Comparison of ENCODE assay signal across 10 cellular contexts in the genomic region with DNA sequence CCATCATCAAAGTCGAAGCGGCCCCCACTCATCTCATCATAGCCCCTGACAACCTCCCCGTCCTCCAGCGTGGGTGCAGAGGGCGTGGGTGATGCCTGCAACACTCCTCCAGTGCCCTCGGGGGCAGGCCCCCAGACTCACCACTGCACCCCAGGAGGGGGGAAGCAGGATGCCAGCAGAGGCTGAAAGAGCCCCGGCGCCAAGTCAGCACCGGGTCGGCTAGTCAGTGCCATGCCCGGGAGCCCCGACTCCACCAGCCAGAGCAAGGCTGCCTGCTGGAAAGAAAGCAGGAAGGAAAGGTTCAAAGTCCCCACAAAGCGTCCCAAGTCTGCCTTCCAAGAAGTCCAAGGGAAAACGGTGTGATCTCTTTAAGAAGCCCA. TPM values are rescaled to one million over a fixed set of nuclear protein-coding genes. Genes with fewer than 3 reads are reported as not detected.
DNase-seq lines count a peak whose midpoint lies in the region; ATAC-seq and TF ChIP-seq lines count a peak whose summit lies in the region.
"Had no signal": no experiment of that assay in that cellular context is flagged by ENCODE, and none has a peak within 500 bp of the region (broad histone marks: within the 10 kb centered on the region; RNA-seq: fewer than 3 reads in every experiment).

No MANE protein-coding gene starts in this region.

- ATAC-seq in activated T-cell treated with anti-CD3 and anti-CD28 coated beads, Interleukin-2, amount 50 U/mL, for 72 hours (replicated peaks in 1 of 2), result no peak
- ATAC-seq in naive B cell (ENCODE audit: low read depth in 2 of 2) (no peak), upper lobe of left lung (ENCODE audit: low FRiP score in 2 of 2) (no peak)

- H3K27me3 Mint-ChIP-seq in activated T-cell treated with anti-CD3 and anti-CD28 coated beads, Interleukin-2, amount 50 U/mL, for 72 hours (ENCODE audit: low read depth), result peaks cover 75% of the 10 kb centered on the region
- peaks cover 37 to 65% (median 60%) of the 10 kb centered on the region in 3 donors for H3K27me3 Mint-ChIP-seq in naive B cell

- no peak overlapping the region for H3K27ac Mint-ChIP-seq in activated T-cell treated with anti-CD3 and anti-CD28 coated beads, Interleukin-2, amount 50 U/mL, for 72 hours
- no peak overlapping the region for H3K27ac Mint-ChIP-seq in naive B cell
- H3K27ac Mint-ChIP-seq: activated CD4-positive, alpha-beta memory T cell treated with anti-CD3 and anti-CD28 coated beads, Interleukin-2, amount 10 ng/mL, durations not matched to agents 7 days and 5 days had no signal

- H3K4me1 ChIP-seq in esophagus (ENCODE audit: control insufficient read depth in 2 of 2, insufficient read depth in 2 of 2, low read length in 1 of 2) (peaks cover 0 to 3% of the 10 kb centered on the region in 2 donors), upper lobe of left lung (peaks cover 12 to 19% (median 16%) of the 10 kb centered on the region in 4 donors)

- no peaks in the 10 kb centered on the region for H3K9me3 ChIP-seq in esophagus (ENCODE audit: control insufficient read depth in 2 of 2, insufficient read depth in 1 of 2, low read depth in 1 of 2, low read length in 1 of 2)
- no peaks in the 10 kb centered on the region for H3K9me3 ChIP-seq in upper lobe of left lung

- no peak for TF ChIP-seq POLR2A in upper lobe of left lung (IDR thresholded peaks at IDR 0.05)

- H3K36me3 ChIP-seq in esophagus (ENCODE audit: control insufficient read depth in 2 of 2, insufficient read depth in 2 of 2, low read length in 1 of 2), result no peaks in the 10 kb centered on the region
- H3K36me3 ChIP-seq in upper lobe of left lung, result no peaks in the 10 kb centered on the region

- TF ChIP-seq CTCF in upper lobe of left lung (IDR thresholded peaks at IDR 0.05), result no peak

- H3K4me3 Mint-ChIP-seq in activated T-cell treated with anti-CD3 and anti-CD28 coated beads, Interleukin-2, amount 50 U/mL, for 72 hours, result peak overlapping the region; percentile 24 to 50
- peak overlapping the region in 7 of 8 donors; percentile 57 to 85 (median 79) for H3K4me3 Mint-ChIP-seq in naive B cell
- H3K4me3 Mint-ChIP-seq: activated CD4-positive, alpha-beta memory T cell treated with anti-CD3 and anti-CD28 coated beads, Interleukin-2, amount 10 ng/mL, durations not matched to agents 7 days and 5 days had no signal

- no peak for DNase-seq in activated T-cell treated with anti-CD3 and anti-CD28 coated beads, Interleukin-2, amount 50 U/mL, for 72 hours
- DNase-seq in activated T-cell treated with anti-CD3 and anti-CD28 coated beads for 4 hours, result no peak
- DNase-seq in naive B cell, result no peak
- DNase-seq in upper lobe of left lung, result peak in 1 of 2 donors; percentile 51
- DNase-seq in germinal center (ENCODE audit: low spot score), result no peak
- DNase-seq in DMS153 (lab: John Stamatoyannopoulos, UW), result no peak
- no peak for DNase-seq in mesenteric fat pad (ENCODE audit: low spot score)
- DNase-seq: activated CD4-positive, alpha-beta memory T cell treated with anti-CD3 and anti-CD28 coated beads, Interleukin-2, amount 10 ng/mL, durations not matched to agents 7 days and 5 days had no signal

- H3K4me3 ChIP-seq in esophagus (ENCODE audit: low read depth in 1 of 2, low read length in 2 of 2) (peak overlapping the region; percentile 34 to 52), upper lobe of left lung (peak overlapping the region; percentile 34 to 46 (median 36))

- 16 to 18% methylated on average over 14 of the region's 14 CpGs for WGBS in esophagus, 2 donors
- WGBS in upper lobe of left lung, 2 donors, result 4 to 18% methylated on average over 4 to 14 of the region's 14 CpGs

- peaks cover 10% of the 10 kb centered on the region for H3K4me1 Mint-ChIP-seq in activated T-cell treated with anti-CD3 and anti-CD28 coated beads, Interleukin-2, amount 50 U/mL, for 72 hours (ENCODE audit: low read depth)
- H3K4me1 Mint-ChIP-seq in naive B cell, result peaks cover 22 to 26% (median 24%) of the 10 kb centered on the region in 3 donors

- H3K27ac ChIP-seq in esophagus (ENCODE audit: low read depth in 2 of 2, low read length in 1 of 2) (peak overlapping the region; percentile 39 to 78), upper lobe of left lung (peak overlapping the region in 3 of 4 donors; percentile 45 to 73 (median 68))
- H3K27ac ChIP-seq: HL-60 had no signal

- no peaks in the 10 kb centered on the region for H3K36me3 Mint-ChIP-seq in activated T-cell treated with anti-CD3 and anti-CD28 coated beads, Interleukin-2, amount 50 U/mL, for 72 hours (ENCODE audit: insufficient read depth in 2 of 2)
- no peaks in the 10 kb centered on the region for H3K36me3 Mint-ChIP-seq in naive B cell

- H3K27me3 ChIP-seq in esophagus (ENCODE audit: control insufficient read depth in 1 of 2, insufficient read depth in 2 of 2, low read length in 2 of 2) (peaks cover 0 to 2% of the 10 kb centered on the region in 2 donors), upper lobe of left lung (peaks cover 0 to 12% (median 4%) of the 10 kb centered on the region in 4 donors)

- no peak for TF ChIP-seq EP300 in upper lobe of left lung (IDR thresholded peaks at IDR 0.05)

- no peaks in the 10 kb centered on the region for H3K9me3 Mint-ChIP-seq in activated T-cell treated with anti-CD3 and anti-CD28 coated beads, Interleukin-2, amount 50 U/mL, for 72 hours
- H3K9me3 Mint-ChIP-seq in naive B cell, result peaks cover 0 to 3% (median 0%) of the 10 kb centered on the region in 7 donors
- H3K9me3 Mint-ChIP-seq: activated CD4-positive, alpha-beta memory T cell treated with anti-CD3 and anti-CD28 coated beads, Interleukin-2, amount 10 ng/mL, durations not matched to agents 7 days and 5 days had no signal

RNA-seq across cellular contexts. Expression of a gene that starts 0.3 kb away (rescaled TPM):
- total RNA-seq in activated T-cell treated with anti-CD3 and anti-CD28 coated beads, Interleukin-2, amount 50 U/mL, for 72 hours, result under 1 TPM; 0.29 to 0.46 TPM
- polyA plus RNA-seq in esophagus, result 1 to 10 TPM; 4.2 to 4.9 TPM
- not detected for polyA plus RNA-seq in naive B cell (ENCODE audit: low read depth in 6 of 6)
- total RNA-seq in upper lobe of left lung, result 1 to 10 TPM; 3.5 to 9.2 (median 5.0) TPM
- total RNA-seq in mesenteric fat pad, result 5.6 TPM

RNA-seq across cellular contexts. Expression of a gene that starts 23.9 kb away (rescaled TPM):
- total RNA-seq in activated T-cell treated with anti-CD3 and anti-CD28 coated beads, Interleukin-2, amount 50 U/mL, for 72 hours, result 10 to 100 TPM; 47.1 to 47.5 TPM
- polyA plus RNA-seq in esophagus, result 10 to 100 TPM; 27.6 to 33.7 TPM
- 100 to 1,000 TPM; 101 to 163 (median 112) TPM for polyA plus RNA-seq in naive B cell (ENCODE audit: low read depth in 6 of 6)
- 10 to 100 TPM; 18.8 to 38.3 (median 30.8) TPM for total RNA-seq in upper lobe of left lung
- total RNA-seq in mesenteric fat pad, result 29.9 TPM
